11 cellular contexts compared by ENCODE assay signal in the genomic region with DNA sequence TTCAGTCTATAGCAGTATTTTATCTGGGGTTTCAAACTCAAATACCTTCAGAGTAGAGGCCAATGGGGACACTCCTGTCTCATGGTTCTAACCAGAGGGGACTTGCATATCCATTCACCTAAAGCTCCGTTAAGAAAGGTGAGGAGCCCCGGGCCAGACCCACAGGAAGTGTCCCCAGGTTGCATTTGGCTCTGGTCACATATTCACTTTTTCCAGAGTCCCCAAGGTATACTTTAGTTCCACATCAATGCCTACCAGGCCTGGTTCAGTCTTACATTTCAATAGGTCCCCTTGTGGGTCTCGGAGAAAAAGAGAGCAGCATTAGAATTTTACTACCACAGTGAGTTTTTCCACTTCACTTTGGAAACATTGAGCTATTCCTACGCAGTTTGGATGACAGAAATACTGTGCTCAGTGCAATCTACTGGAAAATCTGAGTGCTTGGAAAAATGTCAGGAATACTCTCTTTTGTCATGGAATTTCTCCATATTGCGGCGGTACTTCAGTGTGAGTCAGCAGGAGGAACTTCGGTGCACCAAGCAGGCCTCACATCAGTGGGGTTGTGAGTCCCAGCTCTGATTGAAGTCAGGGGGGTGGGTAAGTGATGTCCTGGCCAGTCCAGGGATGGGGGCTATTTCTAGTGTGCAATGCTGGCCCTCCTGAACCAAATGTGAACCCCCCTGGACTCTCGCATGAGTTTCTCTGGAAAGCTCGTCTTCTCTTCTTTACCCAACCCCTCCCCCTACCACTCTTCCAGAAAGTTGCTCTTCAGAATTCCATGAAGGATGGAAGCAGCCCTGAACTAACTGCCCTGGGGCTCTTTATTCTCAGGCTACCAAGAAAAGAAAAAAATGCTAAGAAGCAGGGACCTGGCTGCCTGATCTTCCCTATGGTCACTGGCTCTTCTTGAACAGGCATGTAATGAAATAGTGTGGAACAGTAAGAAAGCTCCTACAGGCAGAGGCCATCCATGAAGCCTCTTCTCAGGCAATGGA.
DNase-seq lines count a peak whose midpoint lies in the region; TF ChIP-seq lines count a peak whose summit lies in the region.
"Had no signal": no experiment of that assay in that cellular context is flagged by ENCODE, and none has a peak within 500 bp of the region (broad histone marks: within the 10 kb centered on the region; RNA-seq: fewer than 3 reads in every experiment).

No MANE protein-coding gene starts in this region.

- H3K27me3 Mint-ChIP-seq in activated naive CD8-positive, alpha-beta T cell = no peaks in the 10 kb centered on the region

- intact Hi-C loops in vagina (cut with DNase I) = no loop called here

- H3K4me1 ChIP-seq in vagina = peaks cover 30% of the 10 kb centered on the region

- no peaks in the 10 kb centered on the region for H3K9me3 ChIP-seq in vagina

- H3K27ac Mint-ChIP-seq in activated naive CD8-positive, alpha-beta T cell = peak overlapping the region; percentile 100

- no peaks in the 10 kb centered on the region for H3K36me3 ChIP-seq in vagina

- peak overlapping the region; percentile 20 for H3K27ac ChIP-seq in vagina

- peaks cover 30% of the 10 kb centered on the region for H3K36me3 Mint-ChIP-seq in activated naive CD8-positive, alpha-beta T cell

- TF ChIP-seq POLR2A in vagina (IDR thresholded peaks at IDR 0.05) = no peak

- H3K9me3 Mint-ChIP-seq in activated naive CD8-positive, alpha-beta T cell (ENCODE audit: low read depth) = no peaks in the 10 kb centered on the region

- no peak for TF ChIP-seq CTCF in vagina (IDR thresholded peaks at IDR 0.05)

- no peak overlapping the region for H3K4me3 ChIP-seq in vagina

- DNase-seq in stimulated activated CD4-positive, alpha-beta T cell treated with anti-CD3 and anti-CD28 coated beads, Interleukin-15, amount 100 ng/mL, for 24 hours = peak; percentile 56
- no peak for DNase-seq in stimulated activated CD4-positive, alpha-beta T cell treated with anti-CD3 and anti-CD28 coated beads, Interleukin-2, amount 100 ng/mL, for 24 hours
- DNase-seq in kidney tubule cell (ENCODE audit: low spot score) (peak; percentile 79), vagina (ENCODE audit: extremely low spot score in 2 of 2) (no peak), OCI-M1 (lab: John Stamatoyannopoulos, UW) (no peak), cerebellar nuclear complex (lab: John Stamatoyannopoulos, UW) (no peak), SKM-1 treated with dmso at 0.1 percent for 144 hours (lab: John Stamatoyannopoulos, UW; ENCODE audit: unreplicated experiment) (no peak)
- DNase-seq: activated T-cell treated with anti-CD3 and anti-CD28 coated beads, Interleukin-2, amount 50 U/mL, for 1 hour; NCI-H446; occipital lobe had no signal

- H3K27me3 ChIP-seq in vagina = no peaks in the 10 kb centered on the region

- H3K4me1 Mint-ChIP-seq in activated naive CD8-positive, alpha-beta T cell (ENCODE audit: low read depth) = peaks cover 95% of the 10 kb centered on the region

- peak overlapping the region; percentile 54 for H3K4me3 Mint-ChIP-seq in activated naive CD8-positive, alpha-beta T cell

Comparison
In these comparisons a context has a peak if more than half of its experiments do, and no peak if none do; other contexts are left out.
1. DNase-seq: peak in stimulated activated CD4-positive, alpha-beta T cell treated with anti-CD3 and anti-CD28 coated beads, Interleukin-15, amount 100 ng/mL, for 24 hours (single experiment) and kidney tubule cell (single experiment); none in stimulated activated CD4-positive, alpha-beta T cell treated with anti-CD3 and anti-CD28 coated beads, Interleukin-2, amount 100 ng/mL, for 24 hours (0 of 2), vagina (0 of 2), OCI-M1 (single experiment), cerebellar nuclear complex (0 of 2) and SKM-1 treated with dmso at 0.1 percent for 144 hours (single experiment).